In genomic region chr21:35400233-35400939, GRCh38 we compare ENCODE assay signal across 8 cellular contexts.
DNase-seq lines count a peak whose midpoint lies in the region; ATAC-seq and TF ChIP-seq lines count a peak whose summit lies in the region.

No MANE protein-coding gene starts in this region.

- peak overlapping the region; percentile 79 for H3K4me2 ChIP-seq in osteoblast (ENCODE audit: insufficient read depth, low read length)

- H3K4me3 ChIP-seq in fibroblast of mammary gland (ENCODE audit: control insufficient read depth, low read depth, low read length) (no peak overlapping the region), osteoblast (ENCODE audit: insufficient read depth, low read length) (no peak overlapping the region)

- no peak for TF ChIP-seq POLR2A in GM18505 (IDR thresholded peaks at IDR 0.05; ENCODE audit: borderline replicate concordance, extremely low read depth, insufficient read depth, insufficient read length)

- H4K20me1 ChIP-seq in osteoblast (ENCODE audit: insufficient read depth, low read length) = no peaks in the 10 kb centered on the region

- peak overlapping the region; percentile 51 for H3K27ac ChIP-seq in osteoblast (ENCODE audit: low read depth, low read length)

- no peaks in the 10 kb centered on the region for H3K9me3 ChIP-seq in osteoblast (ENCODE audit: low read depth, low read length)

- no peaks in the 10 kb centered on the region for H3K36me3 ChIP-seq in osteoblast (ENCODE audit: insufficient read depth, low read length)

- ATAC-seq in HG03103 (IDR thresholded peaks at IDR 0.05; ENCODE audit: low read depth, unreplicated experiment) (peak; percentile 65), GM18505 (IDR thresholded peaks at IDR 0.05; ENCODE audit: unreplicated experiment) (no peak), HG03097 (IDR thresholded peaks at IDR 0.05; ENCODE audit: low FRiP score, unreplicated experiment) (no peak)

- H3K27me3 ChIP-seq in osteoblast (ENCODE audit: insufficient read depth, low read length) = no peaks in the 10 kb centered on the region

- peak; percentile 84 for DNase-seq in DMS53 (lab: John Stamatoyannopoulos, UW)
- peak; percentile 80 for DNase-seq in NCI-H748 (lab: John Stamatoyannopoulos, UW; ENCODE audit: unreplicated experiment)
- peak; percentile 10 for DNase-seq in activated CD8-positive, alpha-beta memory T cell treated with anti-CD3 and anti-CD28 coated beads, Interleukin-2, amount 50 U/mL, for 1 hour (ENCODE audit: extremely low read depth)
- peak; percentile 71 for DNase-seq in fibroblast of mammary gland (ENCODE audit: low read depth)
- DNase-seq in osteoblast (ENCODE audit: insufficient read length, low spot score, missing footprints) = peak; percentile 37

- peaks cover 34% of the 10 kb centered on the region for H3K4me1 ChIP-seq in osteoblast (ENCODE audit: insufficient read depth, low read length)

- no peaks in the 10 kb centered on the region for H3K79me2 ChIP-seq in osteoblast (ENCODE audit: insufficient read depth, low read length)

- H2AFZ ChIP-seq in osteoblast (ENCODE audit: low read length) = no peak overlapping the region

- TF ChIP-seq CTCF in fibroblast of mammary gland (conservative IDR thresholded peaks at IDR 0.05; ENCODE audit: control insufficient read depth, insufficient read depth, low read depth, low read length) (peak; percentile 48), osteoblast (IDR thresholded peaks at IDR 0.05; ENCODE audit: extremely low read depth, low read depth, low read length) (peak; percentile 54)

Comparison
In these comparisons a context has a peak if more than half of its experiments do, and no peak if none do; other contexts are left out.
1. DNase-seq: peak in every context shown above with its lines; median percentile 84 in DMS53; 80 in NCI-H748; 71 in fibroblast of mammary gland; 37 in osteoblast; 10 in activated CD8-positive, alpha-beta memory T cell treated with anti-CD3 and anti-CD28 coated beads, Interleukin-2, amount 50 U/mL, for 1 hour.